18 cellular contexts compared by ENCODE assay signal in the genomic region with DNA sequence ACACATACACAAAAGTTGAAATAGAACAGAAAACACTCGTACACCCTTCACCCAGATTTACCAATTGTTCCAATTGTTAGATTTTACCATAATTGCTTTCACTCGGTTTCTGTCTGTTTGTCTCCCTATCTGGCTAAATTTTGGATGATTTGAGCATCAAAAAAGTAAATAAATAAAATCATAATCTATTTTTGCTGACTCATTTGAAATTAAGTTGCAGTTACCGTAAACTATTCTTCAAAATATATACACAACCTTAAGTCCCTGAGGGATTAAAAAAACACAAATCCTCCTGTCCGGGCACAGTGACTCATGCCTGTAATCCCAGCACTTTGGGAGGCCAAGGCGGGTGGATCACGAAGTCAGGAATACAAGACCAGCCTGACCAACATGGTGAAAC.
DNase-seq lines count a peak whose midpoint lies in the region; ATAC-seq, FAIRE-seq and TF ChIP-seq lines count a peak whose summit lies in the region.
"Had no signal": no experiment of that assay in that cellular context is flagged by ENCODE, and none has a peak within 500 bp of the region (broad histone marks: within the 10 kb centered on the region; RNA-seq: fewer than 3 reads in every experiment).

No MANE protein-coding gene starts in this region.

- TF ChIP-seq EP300 in A549 (IDR thresholded peaks at IDR 0.05) = no peak
- TF ChIP-seq EP300 in K562 (IDR thresholded peaks at IDR 0.05; ENCODE audit: low read length) = no peak

- H3K4me3 Mint-ChIP-seq in activated CD8-positive, alpha-beta memory T cell treated with anti-CD3 and anti-CD28 coated beads, Interleukin-2, amount 10 ng/mL, durations not matched to agents 7 days and 5 days = no peak overlapping the region
- H3K4me3 Mint-ChIP-seq: CD4-positive, alpha-beta T cell had no signal

- H3K36me3 Mint-ChIP-seq in activated CD8-positive, alpha-beta memory T cell treated with anti-CD3 and anti-CD28 coated beads, Interleukin-2, amount 10 ng/mL, durations not matched to agents 7 days and 5 days = no peaks in the 10 kb centered on the region

- peaks cover 2% of the 10 kb centered on the region for H3K27me3 Mint-ChIP-seq in activated CD8-positive, alpha-beta memory T cell treated with anti-CD3 and anti-CD28 coated beads, Interleukin-2, amount 10 ng/mL, durations not matched to agents 7 days and 5 days

- DNase-seq in A549 (ENCODE audit: low read depth in 1 of 2, low spot score in 1 of 2) (no peak), H4 (ENCODE audit: low spot score) (peak; percentile 19), M059J (ENCODE audit: low read depth) (peak; percentile 20), K562 (ENCODE audit: extremely low read depth in 1 of 4, low spot score in 3 of 4) (no peak), H7 (no peak)
- DNase-seq in activated CD8-positive, alpha-beta memory T cell treated with anti-CD3 and anti-CD28 coated beads, Interleukin-2, amount 10 ng/mL, durations not matched to agents 7 days and 5 days = no peak
- DNase-seq: AML-193; Caco-2; CD4-positive, alpha-beta T cell; Karpas-422; KBM-7 had no signal

- H3K9me3 ChIP-seq in A549 = no peaks in the 10 kb centered on the region
- H3K9me3 ChIP-seq in K562 (replicated peaks; ENCODE audit: control insufficient read depth, insufficient read depth, low read depth, low read length) = no peaks in the 10 kb centered on the region
- H3K9me3 ChIP-seq: Caco-2 had no signal

- CTCF ChIA-PET in A549 (lab: Yijun Ruan, JAX) (no interaction called here), K562 (lab: Yijun Ruan, JAX; ENCODE audit: low intra/inter-chr PET ratio) (no interaction called here)
- CTCF ChIA-PET in activated CD8-positive, alpha-beta memory T cell treated with anti-CD3 and anti-CD28 coated beads, Interleukin-2, amount 10 ng/mL, durations not matched to agents 7 days and 5 days (lab: Charles Lee) = no interaction called here

- H3K9ac ChIP-seq in K562 (ENCODE audit: insufficient read depth in 1 of 2, low read depth in 2 of 2, low read length in 2 of 2) = no peak overlapping the region

- H3K27ac ChIP-seq in A549 = no peak overlapping the region
- H3K27ac ChIP-seq in K562 (ENCODE audit: extremely low read depth, low read depth, low read length) = no peak overlapping the region
- H3K27ac ChIP-seq: C4-2B had no signal

- no peaks in the 10 kb centered on the region for H3K4me1 Mint-ChIP-seq in activated CD8-positive, alpha-beta memory T cell treated with anti-CD3 and anti-CD28 coated beads, Interleukin-2, amount 10 ng/mL, durations not matched to agents 7 days and 5 days

- H3K4me2 ChIP-seq in A549 (no peak overlapping the region), K562 (ENCODE audit: insufficient read depth, low read length) (no peak overlapping the region)

- no peaks in the 10 kb centered on the region for H3K27me3 ChIP-seq in K562 (ENCODE audit: control insufficient read depth in 2 of 2, insufficient read depth in 2 of 2, low read length in 2 of 2)
- H3K27me3 ChIP-seq in H7 (ENCODE audit: control insufficient read depth, insufficient read depth, low read length) = no peaks in the 10 kb centered on the region

- WGBS in A549 (ENCODE audit: missing lambda C conversion rate) = 8% methylated on average over 6 of the region's 6 CpGs
- 1% methylated on average over 6 of the region's 6 CpGs for WGBS in K562 (ENCODE audit: insufficient coverage, low coverage, missing lambda C conversion rate)

- in situ Hi-C loops in K562 (cut with MboI) = no loop called here

- no peak for TF ChIP-seq RAD21 in A549 (conservative IDR thresholded peaks at IDR 0.05 in 1 of 2, IDR thresholded peaks at IDR 0.05 in 1 of 2)
- no peak for TF ChIP-seq RAD21 in K562 (CRISPR knock-in tag; conservative IDR thresholded peaks at IDR 0.05 in 1 of 2, IDR thresholded peaks at IDR 0.05 in 1 of 2)

- no TSS peak for BruUV-seq in K562 (replicated peaks; lab: Mats Ljungman, UMichigan)

- TF ChIP-seq POLR2A in A549 (IDR thresholded peaks at IDR 0.05; ENCODE audit: low read length) = no peak
- no peak for TF ChIP-seq POLR2A in K562 (conservative IDR thresholded peaks at IDR 0.05)

- H2AFZ ChIP-seq in K562 (ENCODE audit: low read depth, low read length) = no peak overlapping the region

- H4K20me1 ChIP-seq in K562 (replicated peaks; ENCODE audit: control insufficient read depth, insufficient read depth, low read length) = no peaks in the 10 kb centered on the region

- H3K4me1 ChIP-seq in A549 = no peaks in the 10 kb centered on the region
- H3K4me1 ChIP-seq in K562 (replicated peaks in 1 of 2; ENCODE audit: control insufficient read depth in 2 of 2, insufficient read depth in 2 of 2, low read length in 2 of 2) = no peaks in the 10 kb centered on the region
- H3K4me1 ChIP-seq: Caco-2 had no signal

- TF ChIP-seq CTCF in A549 (IDR thresholded peaks at IDR 0.05) (no peak), K562 (IDR thresholded peaks at IDR 0.05 in 2 of 3, conservative IDR thresholded peaks at IDR 0.05 in 1 of 3; ENCODE audit: insufficient read depth in 2 of 3, low read depth in 1 of 3, low read length in 3 of 3) (no peak)

- H3K79me2 ChIP-seq in K562 (ENCODE audit: control insufficient read depth, insufficient read depth, low read length) = no peaks in the 10 kb centered on the region

- H3K9me3 Mint-ChIP-seq in activated CD8-positive, alpha-beta memory T cell treated with anti-CD3 and anti-CD28 coated beads, Interleukin-2, amount 10 ng/mL, durations not matched to agents 7 days and 5 days (ENCODE audit: low read depth) = no peaks in the 10 kb centered on the region
- H3K9me3 Mint-ChIP-seq: CD4-positive, alpha-beta T cell had no signal

- no peaks in the 10 kb centered on the region for H3K36me3 ChIP-seq in K562 (ENCODE audit: control insufficient read depth, insufficient read depth, low read length)
- H3K36me3 ChIP-seq in H7 (replicated peaks; ENCODE audit: control insufficient read depth, insufficient read depth, low read length) = no peaks in the 10 kb centered on the region

- H3K27ac Mint-ChIP-seq in activated CD8-positive, alpha-beta memory T cell treated with anti-CD3 and anti-CD28 coated beads, Interleukin-2, amount 10 ng/mL, durations not matched to agents 7 days and 5 days = no peak overlapping the region
- H3K27ac Mint-ChIP-seq: CD4-positive, alpha-beta T cell had no signal

- FAIRE-seq in A549 (lab: Jason Lieb, UNC) = no peak
- FAIRE-seq in K562 (lab: Jason Lieb, UNC) = no peak
- FAIRE-seq: A204.1, D721Med, G401.6, GM12891, H54 had no signal

- H3K4me3 ChIP-seq in A549 (no peak overlapping the region), K562 (no peak overlapping the region), H7 (ENCODE audit: insufficient read depth, low read depth, low read length) (no peak overlapping the region)

- POLR2A ChIA-PET in A549 (lab: Yijun Ruan, JAX) (no interaction called here), K562 (lab: Yijun Ruan, JAX) (no interaction called here)

- ATAC-seq in A549 (no peak), K562 (no peak), GM18519 (IDR thresholded peaks at IDR 0.05; ENCODE audit: low FRiP score, unreplicated experiment) (no peak)
- ATAC-seq in activated CD8-positive, alpha-beta memory T cell treated with anti-CD3 and anti-CD28 coated beads, Interleukin-2, amount 10 ng/mL, durations not matched to agents 7 days and 5 days = no peak

- intact Hi-C loops in K562 (cut with micrococcal nuclease) = no loop called here

- H3K9me1 ChIP-seq in K562 (ENCODE audit: control insufficient read depth, insufficient read depth, low read length) = no peaks in the 10 kb centered on the region

TF ChIP-seq in A549, 52 proteins besides CTCF, POLR2A, EP300 and RAD21:
- TF ChIP-seq MAFK (IDR thresholded peaks at IDR 0.05; ENCODE audit: partially characterized antibody) (peak; percentile 89), NFE2L2 (conservative IDR thresholded peaks at IDR 0.05; ENCODE audit: low read length) (0 out of 2 replicates have a peak, but pooled peaks have one; percentile 11), POLR2AphosphoS2 (conservative IDR thresholded peaks at IDR 0.05; ENCODE audit: low read length) (no peak), RCOR1 (IDR thresholded peaks at IDR 0.05; ENCODE audit: low read depth, low read length) (no peak), CHD4 (IDR thresholded peaks at IDR 0.05; ENCODE audit: borderline replicate concordance) (no peak)
- TF ChIP-seq, protein P1, sequence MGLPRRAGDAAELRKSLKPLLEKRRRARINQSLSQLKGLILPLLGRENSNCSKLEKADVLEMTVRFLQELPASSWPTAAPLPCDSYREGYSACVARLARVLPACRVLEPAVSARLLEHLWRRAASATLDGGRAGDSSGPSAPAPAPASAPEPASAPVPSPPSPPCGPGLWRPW (IDR thresholded peaks at IDR 0.05) = no peak

TF ChIP-seq in K562, 482 proteins besides CTCF, POLR2A, EP300 and RAD21 (continues in another document):
- TF ChIP-seq LARP7 (IDR thresholded peaks at IDR 0.05) (no peak), C11orf30 (IDR thresholded peaks at IDR 0.05; ENCODE audit: low read depth) (peak; percentile 55), ZNF316 (IDR thresholded peaks at IDR 0.05) (peak; percentile 81), MAFK (IDR thresholded peaks at IDR 0.05; ENCODE audit: low read length) (peak; percentile 65; the same call in 1 of the 2 replicates), FOXK1 (CRISPR knock-in tag; IDR thresholded peaks at IDR 0.05; ENCODE audit: borderline replicate concordance) (no peak), FOXJ2 (tag; IDR thresholded peaks at IDR 0.05) (no peak)
- TF ChIP-seq, protein P2, sequence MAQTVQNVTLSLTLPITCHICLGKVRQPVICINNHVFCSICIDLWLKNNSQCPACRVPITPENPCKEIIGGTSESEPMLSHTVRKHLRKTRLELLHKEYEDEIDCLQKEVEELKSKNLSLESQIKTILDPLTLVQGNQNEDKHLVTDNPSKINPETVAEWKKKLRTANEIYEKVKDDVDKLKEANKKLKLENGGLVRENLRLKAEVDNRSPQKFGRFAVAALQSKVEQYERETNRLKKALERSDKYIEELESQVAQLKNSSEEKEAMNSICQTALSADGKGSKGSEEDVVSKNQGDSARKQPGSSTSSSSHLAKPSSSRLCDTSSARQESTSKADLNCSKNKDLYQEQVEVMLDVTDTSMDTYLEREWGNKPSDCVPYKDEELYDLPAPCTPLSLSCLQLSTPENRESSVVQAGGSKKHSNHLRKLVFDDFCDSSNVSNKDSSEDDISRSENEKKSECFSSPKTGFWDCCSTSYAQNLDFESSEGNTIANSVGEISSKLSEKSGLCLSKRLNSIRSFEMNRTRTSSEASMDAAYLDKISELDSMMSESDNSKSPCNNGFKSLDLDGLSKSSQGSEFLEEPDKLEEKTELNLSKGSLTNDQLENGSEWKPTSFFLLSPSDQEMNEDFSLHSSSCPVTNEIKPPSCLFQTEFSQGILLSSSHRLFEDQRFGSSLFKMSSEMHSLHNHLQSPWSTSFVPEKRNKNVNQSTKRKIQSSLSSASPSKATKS (CRISPR knock-in tag; IDR thresholded peaks at IDR 0.05) = no peak

Comparison
In these comparisons a context has a peak if more than half of its experiments do, and no peak if none do; other contexts are left out.
1. DNase-seq: peak in H4 (single experiment) and M059J (single experiment); none in A549 (0 of 2), K562 (0 of 4), activated CD8-positive, alpha-beta memory T cell treated with anti-CD3 and anti-CD28 coated beads, Interleukin-2, amount 10 ng/mL, durations not matched to agents 7 days and 5 days (single experiment) and H7 (single experiment).